ENCODE assay signal across 8 cellular contexts in the genomic region with DNA sequence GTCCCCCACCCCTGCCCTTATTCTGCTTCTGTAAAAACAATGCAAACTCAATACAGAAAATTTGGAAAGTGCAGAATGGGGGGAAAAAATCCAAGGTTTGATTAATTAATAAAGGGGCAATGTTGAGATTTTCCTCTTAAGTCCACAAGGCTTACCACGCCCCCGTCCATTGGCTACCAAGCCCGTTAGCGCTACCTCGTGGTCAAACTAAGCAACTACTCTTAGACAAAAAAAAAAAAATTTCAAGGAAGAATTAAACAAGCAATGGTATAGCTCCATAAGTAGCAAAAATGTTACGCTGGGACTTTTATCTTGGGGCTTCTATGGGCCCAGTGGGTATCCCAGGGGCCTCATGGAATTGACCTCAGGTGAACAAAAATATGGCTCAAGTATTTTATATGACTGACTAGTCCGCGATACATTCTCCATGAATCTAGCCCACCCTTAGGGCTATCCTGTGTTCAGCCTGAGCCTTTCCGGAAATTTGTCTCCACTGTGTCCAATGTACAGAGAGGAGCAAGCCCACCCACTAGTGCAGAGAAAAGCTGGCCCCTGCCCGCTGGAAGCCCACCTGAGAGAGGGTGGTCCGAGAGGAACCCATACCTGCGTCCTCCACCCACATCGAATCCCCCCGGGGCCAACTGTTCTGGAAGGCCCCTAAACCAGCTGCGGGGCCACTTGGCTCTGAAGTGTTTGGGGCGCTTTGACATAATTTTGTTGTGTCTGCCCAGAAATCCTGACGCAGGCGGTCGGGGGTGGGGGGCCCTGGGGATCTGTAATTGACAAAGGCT. TPM values are rescaled to one million over a fixed set of nuclear protein-coding genes. Genes with fewer than 3 reads are reported as not detected.
DNase-seq lines count a peak whose midpoint lies in the region; ATAC-seq, FAIRE-seq and TF ChIP-seq lines count a peak whose summit lies in the region.

No MANE protein-coding gene starts in this region.

- no peaks in the 10 kb centered on the region for H3K27me3 ChIP-seq in trophoblast cell (ENCODE audit: insufficient read depth, low read length)

- H3K14ac ChIP-seq in trophoblast cell (ENCODE audit: low read length), result peak overlapping the region; percentile 2

- peak overlapping the region; percentile 67 for H2AK5ac ChIP-seq in trophoblast cell (ENCODE audit: low read length)

- H3K79me2 ChIP-seq in trophoblast cell (ENCODE audit: control insufficient read depth, insufficient read depth, low read length, poor library complexity), result no peaks in the 10 kb centered on the region

- H3K4me2 ChIP-seq in trophoblast cell (ENCODE audit: low read length), result no peak overlapping the region

- peak; percentile 71 for FAIRE-seq in RCC 7860 (lab: Jason Lieb, UNC)

- no peaks in the 10 kb centered on the region for H3K36me3 Mint-ChIP-seq in activated T-helper 17 cell treated with anti-CD3 and anti-CD28 coated beads, Interleukin-2, amount 50 U/mL, for 72 hours (ENCODE audit: low read depth)

- H2BK5ac ChIP-seq in trophoblast cell (ENCODE audit: low read depth, low read length, poor library complexity), result no peak overlapping the region

- H3K4me1 Mint-ChIP-seq in activated T-helper 17 cell treated with anti-CD3 and anti-CD28 coated beads, Interleukin-2, amount 50 U/mL, for 72 hours, result no peaks in the 10 kb centered on the region

- no peaks in the 10 kb centered on the region for H3K36me3 ChIP-seq in trophoblast cell (ENCODE audit: control insufficient read depth in 1 of 2, insufficient read depth in 2 of 2, low read length in 2 of 2)

- no peak overlapping the region for H3K4me3 ChIP-seq in trophoblast cell (ENCODE audit: low read depth, low read length)

- H3K4me3 Mint-ChIP-seq in activated T-helper 17 cell treated with anti-CD3 and anti-CD28 coated beads, Interleukin-2, amount 50 U/mL, for 72 hours, result no peak overlapping the region

- H3K27ac ChIP-seq in trophoblast cell (ENCODE audit: low read depth, low read length), result peak overlapping the region; percentile 51

- H3K23ac ChIP-seq in trophoblast cell (ENCODE audit: low read length), result no peak overlapping the region

- no peaks in the 10 kb centered on the region for H3K9me3 ChIP-seq in trophoblast cell (ENCODE audit: insufficient read depth, low read depth, low read length)

- peaks cover under 1 to 4% of the 10 kb centered on the region in 2 experiments for H3K4me1 ChIP-seq in trophoblast cell (ENCODE audit: control insufficient read depth in 1 of 2, insufficient read depth in 2 of 2, low read length in 2 of 2)

- no peak overlapping the region for H3K9ac ChIP-seq in trophoblast cell (ENCODE audit: low read length)

- TF ChIP-seq CTCF in LNCAP (IDR thresholded peaks at IDR 0.05), result peak; percentile 75

- WGBS in trophoblast cell (ENCODE audit: extremely low coverage, insufficient coverage, insufficient read length), result no CpG with 5 or more reads among the region's 19 CpGs

- ATAC-seq in activated T-helper 17 cell treated with anti-CD3 and anti-CD28 coated beads, Interleukin-2, amount 50 U/mL, for 72 hours (replicated peaks), result peak; percentile 39
- ATAC-seq in GM21423 (IDR thresholded peaks at IDR 0.05; ENCODE audit: unreplicated experiment) (no peak), HG02610 (IDR thresholded peaks at IDR 0.05; ENCODE audit: unreplicated experiment) (no peak)

- H3K79me1 ChIP-seq in trophoblast cell (ENCODE audit: low read length), result peaks cover 3% of the 10 kb centered on the region

- no peak overlapping the region for H3K18ac ChIP-seq in trophoblast cell (ENCODE audit: low read length)

- H3K27ac Mint-ChIP-seq in activated T-helper 17 cell treated with anti-CD3 and anti-CD28 coated beads, Interleukin-2, amount 50 U/mL, for 72 hours, result no peak overlapping the region

- no peaks in the 10 kb centered on the region for H3K27me3 Mint-ChIP-seq in activated T-helper 17 cell treated with anti-CD3 and anti-CD28 coated beads, Interleukin-2, amount 50 U/mL, for 72 hours

- peak overlapping the region; percentile 78 for H2BK120ac ChIP-seq in trophoblast cell (ENCODE audit: insufficient read depth, low read length, poor library complexity)

- peak overlapping the region; percentile 80 for H2BK12ac ChIP-seq in trophoblast cell (ENCODE audit: low read length)

- DNase-seq in DMS 273 treated with DMSO at 0.1 percent for 48 hours (lab: John Stamatoyannopoulos, UW) (peak; percentile 55), RCC 7860 (ENCODE audit: low spot score) (peak; percentile 39), globus pallidus (ENCODE audit: low spot score) (peak; percentile 79), trophoblast cell (peak; percentile 46 to 81)

- H4K91ac ChIP-seq in trophoblast cell (ENCODE audit: low read depth, low read length), result peak overlapping the region; percentile 45

- H2AFZ ChIP-seq in trophoblast cell (ENCODE audit: insufficient read depth, low read length, poor library complexity), result no peak overlapping the region

- no peaks in the 10 kb centered on the region for H3K9me3 Mint-ChIP-seq in activated T-helper 17 cell treated with anti-CD3 and anti-CD28 coated beads, Interleukin-2, amount 50 U/mL, for 72 hours

- H4K12ac ChIP-seq in trophoblast cell (ENCODE audit: low read depth, low read length), result peak overlapping the region; percentile 40

- H3K4ac ChIP-seq in trophoblast cell (ENCODE audit: low read depth, low read length), result no peak overlapping the region

- peak overlapping the region; percentile 8 for H4K8ac ChIP-seq in trophoblast cell (ENCODE audit: low read depth, low read length)

RNA-seq across cellular contexts. Expression of a gene that starts 19.1 kb away (rescaled TPM):
- 10 to 100 TPM in 1 of 2 donors, 1 to 10 TPM in 1; 9.4 to 14.9 TPM for total RNA-seq in activated T-helper 17 cell treated with anti-CD3 and anti-CD28 coated beads, Interleukin-2, amount 50 U/mL, for 72 hours
- polyA plus RNA-seq in trophoblast cell (2013), result 46.2 and 46.6 TPM in 2 replicates
